ENCODE assay signal across 1 cellular context in the genomic region with DNA sequence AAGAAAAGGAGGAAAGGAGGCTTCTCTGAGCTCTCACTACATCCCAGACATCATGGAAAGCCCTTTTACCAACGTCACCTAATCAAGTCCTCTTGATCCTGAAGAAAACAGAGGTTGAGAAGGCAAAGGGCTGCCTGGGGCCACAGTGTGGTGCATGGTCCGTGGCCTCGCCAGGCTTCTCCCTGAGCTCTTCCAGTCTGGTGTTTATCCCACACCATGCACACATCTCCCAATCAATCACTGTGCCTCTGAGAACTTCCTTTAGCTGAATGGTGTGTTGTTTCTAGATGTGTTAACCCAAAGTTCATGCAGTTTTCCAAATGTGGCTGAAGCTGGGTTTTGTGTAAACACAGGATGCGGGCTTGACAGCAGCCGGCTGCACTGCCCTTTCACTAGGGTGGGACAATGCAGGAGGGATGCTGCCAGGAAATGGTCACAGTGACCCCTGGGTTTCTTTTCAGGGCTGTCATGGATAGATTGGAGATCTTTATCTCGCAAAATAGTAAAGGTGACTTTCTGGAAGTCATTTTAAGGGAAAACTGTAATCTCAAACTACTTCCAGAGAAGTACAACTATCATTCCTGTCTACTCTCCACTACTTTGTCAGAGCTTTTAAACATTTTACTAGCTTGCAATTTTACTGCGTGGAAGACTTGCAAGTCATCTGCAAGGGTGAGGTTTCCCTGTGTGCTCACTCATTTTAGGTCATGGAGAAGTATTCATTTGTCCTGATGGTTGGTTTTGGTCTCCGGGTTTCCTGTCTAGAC.
A peak's percentile ranks its signal among the peaks of the same experiment; 100 is the strongest.
TF ChIP-seq lines count a peak whose summit lies in the region.

No MANE protein-coding gene starts in this region.

TF ChIP-seq in HepG2, 621 proteins besides CTCF, POLR2A, EP300 and RAD21 (continued from another document and continues in another):
- TF ChIP-seq, protein P1, sequence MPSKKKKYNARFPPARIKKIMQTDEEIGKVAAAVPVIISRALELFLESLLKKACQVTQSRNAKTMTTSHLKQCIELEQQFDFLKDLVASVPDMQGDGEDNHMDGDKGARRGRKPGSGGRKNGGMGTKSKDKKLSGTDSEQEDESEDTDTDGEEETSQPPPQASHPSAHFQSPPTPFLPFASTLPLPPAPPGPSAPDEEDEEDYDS (CRISPR knock-in tag; IDR thresholded peaks at IDR 0.05): peak; percentile 94
- TF ChIP-seq SMARCC2 (IDR thresholded peaks at IDR 0.05): no peak
- TF ChIP-seq ZFYVE20 (CRISPR knock-in tag; IDR thresholded peaks at IDR 0.05; ENCODE audit: borderline replicate concordance, low read depth): no peak
- TF ChIP-seq AGO1 (IDR thresholded peaks at IDR 0.05; ENCODE audit: low read depth, low read length, poor library complexity, severe bottlenecking): no peak
- peak; percentile 99 for TF ChIP-seq MIXL1 (CRISPR knock-in tag; IDR thresholded peaks at IDR 0.05)
- no peak for TF ChIP-seq ZNF354B (CRISPR knock-in tag; IDR thresholded peaks at IDR 0.05)
- TF ChIP-seq, protein P2, sequence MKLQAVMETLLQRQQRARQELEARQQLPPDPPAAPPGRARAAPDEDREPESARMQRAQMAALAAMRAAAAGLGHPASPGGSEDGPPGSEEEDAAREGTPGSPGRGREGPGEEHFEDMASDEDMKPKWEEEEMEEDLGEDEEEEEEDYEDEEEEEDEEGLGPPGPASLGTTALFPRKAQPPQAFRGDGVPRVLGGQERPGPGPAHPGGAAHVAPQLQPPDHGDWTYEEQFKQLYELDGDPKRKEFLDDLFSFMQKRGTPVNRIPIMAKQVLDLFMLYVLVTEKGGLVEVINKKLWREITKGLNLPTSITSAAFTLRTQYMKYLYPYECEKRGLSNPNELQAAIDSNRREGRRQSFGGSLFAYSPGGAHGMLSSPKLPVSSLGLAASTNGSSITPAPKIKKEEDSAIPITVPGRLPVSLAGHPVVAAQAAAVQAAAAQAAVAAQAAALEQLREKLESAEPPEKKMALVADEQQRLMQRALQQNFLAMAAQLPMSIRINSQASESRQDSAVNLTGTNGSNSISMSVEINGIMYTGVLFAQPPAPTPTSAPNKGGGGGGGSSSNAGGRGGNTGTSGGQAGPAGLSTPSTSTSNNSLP (IDR thresholded peaks at IDR 0.05; ENCODE audit: low read depth, low read length): peak; percentile 69
- peak; percentile 74; the same call in 1 of the 2 replicates for TF ChIP-seq ESRRA (CRISPR knock-in tag; IDR thresholded peaks at IDR 0.05; ENCODE audit: low read depth)
- TF ChIP-seq HMG20B (CRISPR knock-in tag; conservative IDR thresholded peaks at IDR 0.05): peak; percentile 95
- TF ChIP-seq ZNF883 (CRISPR knock-in tag; IDR thresholded peaks at IDR 0.05; ENCODE audit: not compliant biosample characterization): peak; percentile 68
- TF ChIP-seq NFE2L1 (CRISPR knock-in tag; IDR thresholded peaks at IDR 0.05; ENCODE audit: borderline replicate concordance): no peak
- TF ChIP-seq, protein P3, sequence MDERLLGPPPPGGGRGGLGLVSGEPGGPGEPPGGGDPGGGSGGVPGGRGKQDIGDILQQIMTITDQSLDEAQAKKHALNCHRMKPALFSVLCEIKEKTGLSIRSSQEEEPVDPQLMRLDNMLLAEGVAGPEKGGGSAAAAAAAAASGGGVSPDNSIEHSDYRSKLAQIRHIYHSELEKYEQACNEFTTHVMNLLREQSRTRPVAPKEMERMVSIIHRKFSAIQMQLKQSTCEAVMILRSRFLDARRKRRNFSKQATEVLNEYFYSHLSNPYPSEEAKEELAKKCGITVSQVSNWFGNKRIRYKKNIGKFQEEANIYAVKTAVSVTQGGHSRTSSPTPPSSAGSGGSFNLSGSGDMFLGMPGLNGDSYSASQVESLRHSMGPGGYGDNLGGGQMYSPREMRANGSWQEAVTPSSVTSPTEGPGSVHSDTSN (CRISPR knock-in tag; IDR thresholded peaks at IDR 0.05): peak; percentile 83
- TF ChIP-seq ZNF264 (CRISPR knock-in tag; IDR thresholded peaks at IDR 0.05): peak; percentile 91
- peak; percentile 83 for TF ChIP-seq KMT2B (CRISPR knock-in tag; IDR thresholded peaks at IDR 0.05)
- no peak for TF ChIP-seq TCF12 (IDR thresholded peaks at IDR 0.05)
- 0 out of 2 replicates have a peak, but pooled peaks have one; percentile 54 for TF ChIP-seq TCF12 (CRISPR knock-in tag; IDR thresholded peaks at IDR 0.05)
- TF ChIP-seq STAG1 (CRISPR knock-in tag; IDR thresholded peaks at IDR 0.05): peak; percentile 64
- TF ChIP-seq, protein P4, sequence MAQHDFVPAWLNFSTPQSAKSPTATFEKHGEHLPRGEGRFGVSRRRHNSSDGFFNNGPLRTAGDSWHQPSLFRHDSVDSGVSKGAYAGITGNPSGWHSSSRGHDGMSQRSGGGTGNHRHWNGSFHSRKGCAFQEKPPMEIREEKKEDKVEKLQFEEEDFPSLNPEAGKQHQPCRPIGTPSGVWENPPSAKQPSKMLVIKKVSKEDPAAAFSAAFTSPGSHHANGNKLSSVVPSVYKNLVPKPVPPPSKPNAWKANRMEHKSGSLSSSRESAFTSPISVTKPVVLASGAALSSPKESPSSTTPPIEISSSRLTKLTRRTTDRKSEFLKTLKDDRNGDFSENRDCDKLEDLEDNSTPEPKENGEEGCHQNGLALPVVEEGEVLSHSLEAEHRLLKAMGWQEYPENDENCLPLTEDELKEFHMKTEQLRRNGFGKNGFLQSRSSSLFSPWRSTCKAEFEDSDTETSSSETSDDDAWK (CRISPR knock-in tag; IDR thresholded peaks at IDR 0.05): no peak
- peak; percentile 43; the same call in 1 of the 2 replicates for TF ChIP-seq MAF1 (CRISPR knock-in tag; IDR thresholded peaks at IDR 0.05; ENCODE audit: borderline replicate concordance)
- TF ChIP-seq CENPT (CRISPR knock-in tag; IDR thresholded peaks at IDR 0.05; ENCODE audit: low read depth): no peak
- TF ChIP-seq ZNF782 (CRISPR knock-in tag; IDR thresholded peaks at IDR 0.05; ENCODE audit: borderline replicate concordance): no peak
- TF ChIP-seq ZNF747 (CRISPR knock-in tag; IDR thresholded peaks at IDR 0.05; ENCODE audit: borderline replicate concordance): peak; percentile 25; the same call in 1 of the 2 replicates
- TF ChIP-seq ZNF17 (CRISPR knock-in tag; IDR thresholded peaks at IDR 0.05): no peak
- TF ChIP-seq SP2 (CRISPR knock-in tag; IDR thresholded peaks at IDR 0.05): no peak
- TF ChIP-seq, protein P5, sequence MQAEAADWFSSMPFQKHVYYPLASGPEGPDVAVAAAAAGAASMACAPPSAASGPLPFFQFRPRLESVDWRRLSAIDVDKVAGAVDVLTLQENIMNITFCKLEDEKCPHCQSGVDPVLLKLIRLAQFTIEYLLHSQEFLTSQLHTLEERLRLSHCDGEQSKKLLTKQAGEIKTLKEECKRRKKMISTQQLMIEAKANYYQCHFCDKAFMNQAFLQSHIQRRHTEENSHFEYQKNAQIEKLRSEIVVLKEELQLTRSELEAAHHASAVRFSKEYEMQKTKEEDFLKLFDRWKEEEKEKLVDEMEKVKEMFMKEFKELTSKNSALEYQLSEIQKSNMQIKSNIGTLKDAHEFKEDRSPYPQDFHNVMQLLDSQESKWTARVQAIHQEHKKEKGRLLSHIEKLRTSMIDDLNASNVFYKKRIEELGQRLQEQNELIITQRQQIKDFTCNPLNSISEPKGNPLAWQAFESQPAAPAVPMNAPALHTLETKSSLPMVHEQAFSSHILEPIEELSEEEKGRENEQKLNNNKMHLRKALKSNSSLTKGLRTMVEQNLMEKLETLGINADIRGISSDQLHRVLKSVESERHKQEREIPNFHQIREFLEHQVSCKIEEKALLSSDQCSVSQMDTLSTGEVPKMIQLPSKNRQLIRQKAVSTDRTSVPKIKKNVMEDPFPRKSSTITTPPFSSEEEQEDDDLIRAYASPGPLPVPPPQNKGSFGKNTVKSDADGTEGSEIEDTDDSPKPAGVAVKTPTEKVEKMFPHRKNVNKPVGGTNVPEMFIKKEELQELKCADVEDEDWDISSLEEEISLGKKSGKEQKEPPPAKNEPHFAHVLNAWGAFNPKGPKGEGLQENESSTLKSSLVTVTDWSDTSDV (CRISPR knock-in tag; IDR thresholded peaks at IDR 0.05): no peak
- TF ChIP-seq CREM (IDR thresholded peaks at IDR 0.05): peak; percentile 94
- no peak for TF ChIP-seq CREM (CRISPR knock-in tag; IDR thresholded peaks at IDR 0.05)
- TF ChIP-seq TEAD3 (CRISPR knock-in tag; optimal IDR thresholded peaks at IDR 0.05; ENCODE audit: borderline replicate concordance): peak; percentile 89
- peak; percentile 69; the same call in 1 of the 2 replicates for TF ChIP-seq ZNF3 (CRISPR knock-in tag; IDR thresholded peaks at IDR 0.05)
- TF ChIP-seq, protein P6, sequence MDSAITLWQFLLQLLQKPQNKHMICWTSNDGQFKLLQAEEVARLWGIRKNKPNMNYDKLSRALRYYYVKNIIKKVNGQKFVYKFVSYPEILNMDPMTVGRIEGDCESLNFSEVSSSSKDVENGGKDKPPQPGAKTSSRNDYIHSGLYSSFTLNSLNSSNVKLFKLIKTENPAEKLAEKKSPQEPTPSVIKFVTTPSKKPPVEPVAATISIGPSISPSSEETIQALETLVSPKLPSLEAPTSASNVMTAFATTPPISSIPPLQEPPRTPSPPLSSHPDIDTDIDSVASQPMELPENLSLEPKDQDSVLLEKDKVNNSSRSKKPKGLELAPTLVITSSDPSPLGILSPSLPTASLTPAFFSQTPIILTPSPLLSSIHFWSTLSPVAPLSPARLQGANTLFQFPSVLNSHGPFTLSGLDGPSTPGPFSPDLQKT (CRISPR knock-in tag; IDR thresholded peaks at IDR 0.05; ENCODE audit: borderline replicate concordance): no peak
- no peak for TF ChIP-seq ZNF674 (CRISPR knock-in tag; IDR thresholded peaks at IDR 0.05; ENCODE audit: low read depth)
- TF ChIP-seq, protein P7, sequence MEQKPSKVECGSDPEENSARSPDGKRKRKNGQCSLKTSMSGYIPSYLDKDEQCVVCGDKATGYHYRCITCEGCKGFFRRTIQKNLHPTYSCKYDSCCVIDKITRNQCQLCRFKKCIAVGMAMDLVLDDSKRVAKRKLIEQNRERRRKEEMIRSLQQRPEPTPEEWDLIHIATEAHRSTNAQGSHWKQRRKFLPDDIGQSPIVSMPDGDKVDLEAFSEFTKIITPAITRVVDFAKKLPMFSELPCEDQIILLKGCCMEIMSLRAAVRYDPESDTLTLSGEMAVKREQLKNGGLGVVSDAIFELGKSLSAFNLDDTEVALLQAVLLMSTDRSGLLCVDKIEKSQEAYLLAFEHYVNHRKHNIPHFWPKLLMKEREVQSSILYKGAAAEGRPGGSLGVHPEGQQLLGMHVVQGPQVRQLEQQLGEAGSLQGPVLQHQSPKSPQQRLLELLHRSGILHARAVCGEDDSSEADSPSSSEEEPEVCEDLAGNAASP (CRISPR knock-in tag; IDR thresholded peaks at IDR 0.05; ENCODE audit: borderline replicate concordance): peak; percentile 97
- no peak for TF ChIP-seq SATB2 (CRISPR knock-in tag; IDR thresholded peaks at IDR 0.05)
- TF ChIP-seq, protein P8, sequence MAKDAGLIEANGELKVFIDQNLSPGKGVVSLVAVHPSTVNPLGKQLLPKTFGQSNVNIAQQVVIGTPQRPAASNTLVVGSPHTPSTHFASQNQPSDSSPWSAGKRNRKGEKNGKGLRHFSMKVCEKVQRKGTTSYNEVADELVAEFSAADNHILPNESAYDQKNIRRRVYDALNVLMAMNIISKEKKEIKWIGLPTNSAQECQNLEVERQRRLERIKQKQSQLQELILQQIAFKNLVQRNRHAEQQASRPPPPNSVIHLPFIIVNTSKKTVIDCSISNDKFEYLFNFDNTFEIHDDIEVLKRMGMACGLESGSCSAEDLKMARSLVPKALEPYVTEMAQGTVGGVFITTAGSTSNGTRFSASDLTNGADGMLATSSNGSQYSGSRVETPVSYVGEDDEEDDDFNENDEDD (CRISPR knock-in tag; IDR thresholded peaks at IDR 0.05; ENCODE audit: borderline replicate concordance): peak; percentile 91
- peak; percentile 98 for TF ChIP-seq MEF2D (CRISPR knock-in tag; IDR thresholded peaks at IDR 0.05)
- TF ChIP-seq, protein P9, sequence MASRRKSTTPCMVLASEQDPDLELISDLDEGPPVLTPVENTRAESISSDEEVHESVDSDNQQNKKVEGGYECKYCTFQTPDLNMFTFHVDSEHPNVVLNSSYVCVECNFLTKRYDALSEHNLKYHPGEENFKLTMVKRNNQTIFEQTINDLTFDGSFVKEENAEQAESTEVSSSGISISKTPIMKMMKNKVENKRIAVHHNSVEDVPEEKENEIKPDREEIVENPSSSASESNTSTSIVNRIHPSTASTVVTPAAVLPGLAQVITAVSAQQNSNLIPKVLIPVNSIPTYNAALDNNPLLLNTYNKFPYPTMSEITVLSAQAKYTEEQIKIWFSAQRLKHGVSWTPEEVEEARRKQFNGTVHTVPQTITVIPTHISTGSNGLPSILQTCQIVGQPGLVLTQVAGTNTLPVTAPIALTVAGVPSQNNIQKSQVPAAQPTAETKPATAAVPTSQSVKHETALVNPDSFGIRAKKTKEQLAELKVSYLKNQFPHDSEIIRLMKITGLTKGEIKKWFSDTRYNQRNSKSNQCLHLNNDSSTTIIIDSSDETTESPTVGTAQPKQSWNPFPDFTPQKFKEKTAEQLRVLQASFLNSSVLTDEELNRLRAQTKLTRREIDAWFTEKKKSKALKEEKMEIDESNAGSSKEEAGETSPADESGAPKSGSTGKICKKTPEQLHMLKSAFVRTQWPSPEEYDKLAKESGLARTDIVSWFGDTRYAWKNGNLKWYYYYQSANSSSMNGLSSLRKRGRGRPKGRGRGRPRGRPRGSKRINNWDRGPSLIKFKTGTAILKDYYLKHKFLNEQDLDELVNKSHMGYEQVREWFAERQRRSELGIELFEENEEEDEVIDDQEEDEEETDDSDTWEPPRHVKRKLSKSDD (CRISPR knock-in tag; IDR thresholded peaks at IDR 0.05; ENCODE audit: low read depth): peak; percentile 84; the same call in 1 of the 2 replicates
- peak; percentile 91 for TF ChIP-seq SP5 (CRISPR knock-in tag; IDR thresholded peaks at IDR 0.05; ENCODE audit: borderline replicate concordance, low read depth)
- TF ChIP-seq ZNF652 (CRISPR knock-in tag; IDR thresholded peaks at IDR 0.05; ENCODE audit: borderline replicate concordance, low read depth): peak; percentile 84
- no peak for TF ChIP-seq ZNF737 (CRISPR knock-in tag; IDR thresholded peaks at IDR 0.05; ENCODE audit: borderline replicate concordance)
- TF ChIP-seq MZF1 (CRISPR knock-in tag; IDR thresholded peaks at IDR 0.05; ENCODE audit: borderline replicate concordance): no peak
- TF ChIP-seq, protein P10, sequence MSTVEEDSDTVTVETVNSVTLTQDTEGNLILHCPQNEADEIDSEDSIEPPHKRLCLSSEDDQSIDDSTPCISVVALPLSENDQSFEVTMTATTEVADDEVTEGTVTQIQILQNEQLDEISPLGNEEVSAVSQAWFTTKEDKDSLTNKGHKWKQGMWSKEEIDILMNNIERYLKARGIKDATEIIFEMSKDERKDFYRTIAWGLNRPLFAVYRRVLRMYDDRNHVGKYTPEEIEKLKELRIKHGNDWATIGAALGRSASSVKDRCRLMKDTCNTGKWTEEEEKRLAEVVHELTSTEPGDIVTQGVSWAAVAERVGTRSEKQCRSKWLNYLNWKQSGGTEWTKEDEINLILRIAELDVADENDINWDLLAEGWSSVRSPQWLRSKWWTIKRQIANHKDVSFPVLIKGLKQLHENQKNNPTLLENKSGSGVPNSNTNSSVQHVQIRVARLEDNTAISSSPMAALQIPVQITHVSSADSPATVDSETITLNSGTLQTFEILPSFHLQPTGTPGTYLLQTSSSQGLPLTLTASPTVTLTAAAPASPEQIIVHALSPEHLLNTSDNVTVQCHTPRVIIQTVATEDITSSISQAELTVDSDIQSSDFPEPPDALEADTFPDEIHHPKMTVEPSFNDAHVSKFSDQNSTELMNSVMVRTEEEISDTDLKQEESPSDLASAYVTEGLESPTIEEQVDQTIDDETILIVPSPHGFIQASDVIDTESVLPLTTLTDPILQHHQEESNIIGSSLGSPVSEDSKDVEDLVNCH (CRISPR knock-in tag; IDR thresholded peaks at IDR 0.05): no peak
- TF ChIP-seq BHLHE40 (IDR thresholded peaks at IDR 0.05; ENCODE audit: low read length): peak; percentile 60; the same call in 1 of the 2 replicates
- TF ChIP-seq ZNF138 (CRISPR knock-in tag; IDR thresholded peaks at IDR 0.05; ENCODE audit: low read depth): no peak
- TF ChIP-seq BRCA1 (CRISPR knock-in tag; IDR thresholded peaks at IDR 0.05): peak; percentile 89
- TF ChIP-seq HES4 (CRISPR knock-in tag; IDR thresholded peaks at IDR 0.05; ENCODE audit: borderline replicate concordance): no peak
- peak; percentile 82 for TF ChIP-seq THAP11 (CRISPR knock-in tag; IDR thresholded peaks at IDR 0.05)
- peak; percentile 84 for TF ChIP-seq ZNF567 (CRISPR knock-in tag; IDR thresholded peaks at IDR 0.05; ENCODE audit: borderline replicate concordance)
